Comparison of ENCODE assay signal across 2 cellular contexts in the genomic region with DNA sequence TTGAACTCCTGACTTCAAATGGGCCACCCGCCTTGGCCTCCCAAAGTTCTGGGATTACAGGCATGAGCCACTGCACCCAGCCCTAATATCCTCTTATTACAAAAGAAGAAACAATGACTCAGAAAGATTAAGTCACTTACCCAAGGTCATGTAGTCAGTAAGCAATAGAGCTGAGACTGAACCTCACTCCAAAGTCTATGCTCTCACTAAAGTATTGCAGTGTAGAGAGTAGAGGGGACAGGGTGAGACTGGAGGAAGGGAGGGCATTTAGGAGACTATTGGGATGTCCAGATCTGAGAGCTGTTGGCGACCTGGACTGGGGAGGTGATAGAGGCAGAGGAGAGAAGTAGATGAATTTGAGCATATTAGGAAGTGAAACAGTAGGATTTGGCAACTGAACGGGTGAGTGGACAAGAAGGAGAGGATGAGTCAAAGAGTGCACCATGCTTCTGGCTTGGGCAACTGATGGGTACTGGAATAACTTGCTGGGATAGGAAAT.
TF ChIP-seq lines count a peak whose summit lies in the region.

No MANE protein-coding gene starts in this region.

TF ChIP-seq in A549, 52 proteins besides CTCF, POLR2A, EP300 and RAD21 (continued from another document):
- TF ChIP-seq FOSL2 (IDR thresholded peaks at IDR 0.05) (no peak), FOSL2 (CRISPR knock-in tag; IDR thresholded peaks at IDR 0.05) (0 out of 2 replicates have a peak, but pooled peaks have one; percentile 28)

TF ChIP-seq in HCT116, 20 proteins besides CTCF, POLR2A, EP300 and RAD21 (continued from another document):
- TF ChIP-seq, protein P1, sequence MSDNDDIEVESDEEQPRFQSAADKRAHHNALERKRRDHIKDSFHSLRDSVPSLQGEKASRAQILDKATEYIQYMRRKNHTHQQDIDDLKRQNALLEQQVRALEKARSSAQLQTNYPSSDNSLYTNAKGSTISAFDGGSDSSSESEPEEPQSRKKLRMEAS (IDR thresholded peaks at IDR 0.05): no peak
- TF ChIP-seq SIN3A (IDR thresholded peaks at IDR 0.05; ENCODE audit: low read depth): no peak
- TF ChIP-seq, protein P2, sequence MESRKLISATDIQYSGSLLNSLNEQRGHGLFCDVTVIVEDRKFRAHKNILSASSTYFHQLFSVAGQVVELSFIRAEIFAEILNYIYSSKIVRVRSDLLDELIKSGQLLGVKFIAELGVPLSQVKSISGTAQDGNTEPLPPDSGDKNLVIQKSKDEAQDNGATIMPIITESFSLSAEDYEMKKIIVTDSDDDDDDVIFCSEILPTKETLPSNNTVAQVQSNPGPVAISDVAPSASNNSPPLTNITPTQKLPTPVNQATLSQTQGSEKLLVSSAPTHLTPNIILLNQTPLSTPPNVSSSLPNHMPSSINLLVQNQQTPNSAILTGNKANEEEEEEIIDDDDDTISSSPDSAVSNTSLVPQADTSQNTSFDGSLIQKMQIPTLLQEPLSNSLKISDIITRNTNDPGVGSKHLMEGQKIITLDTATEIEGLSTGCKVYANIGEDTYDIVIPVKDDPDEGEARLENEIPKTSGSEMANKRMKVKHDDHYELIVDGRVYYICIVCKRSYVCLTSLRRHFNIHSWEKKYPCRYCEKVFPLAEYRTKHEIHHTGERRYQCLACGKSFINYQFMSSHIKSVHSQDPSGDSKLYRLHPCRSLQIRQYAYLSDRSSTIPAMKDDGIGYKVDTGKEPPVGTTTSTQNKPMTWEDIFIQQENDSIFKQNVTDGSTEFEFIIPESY (IDR thresholded peaks at IDR 0.05; ENCODE audit: extremely low read depth, insufficient replicate concordance, low read length): no peak
- no peak for TF ChIP-seq CBX3 (IDR thresholded peaks at IDR 0.05; ENCODE audit: low read depth)
- TF ChIP-seq, protein P3, sequence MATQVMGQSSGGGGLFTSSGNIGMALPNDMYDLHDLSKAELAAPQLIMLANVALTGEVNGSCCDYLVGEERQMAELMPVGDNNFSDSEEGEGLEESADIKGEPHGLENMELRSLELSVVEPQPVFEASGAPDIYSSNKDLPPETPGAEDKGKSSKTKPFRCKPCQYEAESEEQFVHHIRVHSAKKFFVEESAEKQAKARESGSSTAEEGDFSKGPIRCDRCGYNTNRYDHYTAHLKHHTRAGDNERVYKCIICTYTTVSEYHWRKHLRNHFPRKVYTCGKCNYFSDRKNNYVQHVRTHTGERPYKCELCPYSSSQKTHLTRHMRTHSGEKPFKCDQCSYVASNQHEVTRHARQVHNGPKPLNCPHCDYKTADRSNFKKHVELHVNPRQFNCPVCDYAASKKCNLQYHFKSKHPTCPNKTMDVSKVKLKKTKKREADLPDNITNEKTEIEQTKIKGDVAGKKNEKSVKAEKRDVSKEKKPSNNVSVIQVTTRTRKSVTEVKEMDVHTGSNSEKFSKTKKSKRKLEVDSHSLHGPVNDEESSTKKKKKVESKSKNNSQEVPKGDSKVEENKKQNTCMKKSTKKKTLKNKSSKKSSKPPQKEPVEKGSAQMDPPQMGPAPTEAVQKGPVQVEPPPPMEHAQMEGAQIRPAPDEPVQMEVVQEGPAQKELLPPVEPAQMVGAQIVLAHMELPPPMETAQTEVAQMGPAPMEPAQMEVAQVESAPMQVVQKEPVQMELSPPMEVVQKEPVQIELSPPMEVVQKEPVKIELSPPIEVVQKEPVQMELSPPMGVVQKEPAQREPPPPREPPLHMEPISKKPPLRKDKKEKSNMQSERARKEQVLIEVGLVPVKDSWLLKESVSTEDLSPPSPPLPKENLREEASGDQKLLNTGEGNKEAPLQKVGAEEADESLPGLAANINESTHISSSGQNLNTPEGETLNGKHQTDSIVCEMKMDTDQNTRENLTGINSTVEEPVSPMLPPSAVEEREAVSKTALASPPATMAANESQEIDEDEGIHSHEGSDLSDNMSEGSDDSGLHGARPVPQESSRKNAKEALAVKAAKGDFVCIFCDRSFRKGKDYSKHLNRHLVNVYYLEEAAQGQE (IDR thresholded peaks at IDR 0.05; ENCODE audit: low read depth): no peak
- 0 out of 2 replicates have a peak, but pooled peaks have one; percentile 3 for TF ChIP-seq SP1 (IDR thresholded peaks at IDR 0.05; ENCODE audit: low read depth)
- TF ChIP-seq TCF7L2 (IDR thresholded peaks at IDR 0.05; ENCODE audit: borderline replicate concordance, extremely low read depth, insufficient read depth, insufficient read length): peak; percentile 43
- peak; percentile 23; the same call in 1 of the 2 replicates for TF ChIP-seq CEBPB (IDR thresholded peaks at IDR 0.05; ENCODE audit: low read depth)
- TF ChIP-seq YY1 (IDR thresholded peaks at IDR 0.05; ENCODE audit: extremely low read depth, insufficient replicate concordance, low read depth, low read length): no peak
- TF ChIP-seq, protein P4, sequence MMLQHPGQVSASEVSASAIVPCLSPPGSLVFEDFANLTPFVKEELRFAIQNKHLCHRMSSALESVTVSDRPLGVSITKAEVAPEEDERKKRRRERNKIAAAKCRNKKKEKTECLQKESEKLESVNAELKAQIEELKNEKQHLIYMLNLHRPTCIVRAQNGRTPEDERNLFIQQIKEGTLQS (IDR thresholded peaks at IDR 0.05): no peak
- 0 out of 2 replicates have a peak, but pooled peaks have one; percentile 29 for TF ChIP-seq SRF (IDR thresholded peaks at IDR 0.05; ENCODE audit: low read depth)
- no peak for TF ChIP-seq POLR2AphosphoS5 (IDR thresholded peaks at IDR 0.05; ENCODE audit: low read depth, low read length)
- no peak for TF ChIP-seq ELF1 (IDR thresholded peaks at IDR 0.05; ENCODE audit: borderline replicate concordance, low read depth)
- TF ChIP-seq EZH2phosphoT487 (IDR thresholded peaks at IDR 0.05; ENCODE audit: borderline replicate concordance): no peak
- no peak for TF ChIP-seq ZFX (IDR thresholded peaks at IDR 0.05)
- no peak for TF ChIP-seq ZNF274 (IDR thresholded peaks at IDR 0.05; ENCODE audit: low read depth, low read length)
